In the genomic region with DNA sequence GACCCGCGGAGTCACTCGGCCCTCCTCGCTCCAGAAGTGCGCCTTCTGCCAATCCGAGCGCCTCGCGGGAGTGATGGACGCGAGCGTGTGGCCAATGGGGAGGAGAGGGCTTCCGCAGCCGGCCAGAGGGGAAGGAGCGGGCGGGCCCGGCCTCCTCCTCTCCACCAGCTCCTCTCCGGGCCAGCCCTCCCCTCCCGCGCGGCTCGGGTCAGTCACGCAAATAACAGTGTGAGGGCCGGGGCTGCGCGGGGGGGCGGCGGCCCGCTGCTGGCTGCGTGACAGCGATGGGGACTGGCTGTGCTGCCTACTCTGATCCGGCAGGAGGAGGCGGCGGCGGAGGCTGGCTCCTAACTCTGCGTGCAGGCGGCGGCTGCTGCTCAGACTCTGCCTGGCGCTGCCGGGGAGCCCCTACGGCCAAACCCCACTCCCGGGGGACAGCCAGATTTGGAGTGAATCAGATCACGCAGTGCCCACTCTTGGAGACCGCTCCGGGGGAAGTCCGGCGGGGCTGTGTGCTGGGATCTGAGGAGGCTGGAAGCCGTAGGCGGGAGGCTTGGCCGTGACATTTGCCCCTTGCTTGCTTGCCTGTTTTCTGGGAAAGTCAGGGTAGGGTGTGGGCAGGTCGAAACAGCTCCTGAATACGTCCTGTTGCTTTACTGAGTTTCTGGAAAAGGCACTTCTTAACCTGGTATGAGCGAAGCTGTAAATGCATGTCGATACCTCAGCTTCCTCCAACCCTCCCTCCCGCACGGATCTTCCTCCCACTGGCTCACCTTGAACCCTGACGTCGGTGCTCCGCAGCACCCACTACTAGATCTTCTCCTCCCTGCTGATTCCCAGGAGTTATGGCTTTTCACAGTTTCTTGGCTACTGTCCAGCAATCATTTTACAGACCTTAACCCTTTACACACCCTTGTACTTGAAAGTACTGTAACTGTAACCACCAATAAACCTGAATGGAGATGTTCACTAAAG, we compare ENCODE assay signal across 8 cellular contexts.
A peak's percentile ranks its signal among the peaks of the same experiment; 100 is the strongest.
DNase-seq lines count a peak whose midpoint lies in the region; ATAC-seq, FAIRE-seq and TF ChIP-seq lines count a peak whose summit lies in the region.

No MANE protein-coding gene starts in this region.

- DNase-seq in EH (ENCODE audit: low read depth), result peak; percentile 100
- DNase-seq in NCI-H82 treated with DMSO at 0.1 percent for 48 hours (lab: John Stamatoyannopoulos, UW; ENCODE audit: unreplicated experiment), result peak; percentile 73
- no peak for DNase-seq in heart right ventricle
- peak; percentile 48 to 99 (median 98) for DNase-seq in pancreas
- DNase-seq in amniotic stem cell (lab: John Stamatoyannopoulos, UW), result no peak

- H3K27ac ChIP-seq in adipose tissue (ENCODE audit: low read depth, low read length) (peak overlapping the region; percentile 85), heart right ventricle (peak overlapping the region; percentile 92 to 100 (median 97)), pancreas (peak overlapping the region; percentile 92 to 99 (median 96))

- WGBS in adipose tissue, 3 donors, result 1 to 2% (median 1%) methylated on average over 42 to 59 of the region's 59 CpGs
- WGBS in heart right ventricle, 2 donors, result 0 to 1% methylated on average over 41 to 59 of the region's 59 CpGs
- 0 to 1% methylated on average over 36 to 59 of the region's 59 CpGs for WGBS in pancreas, 2 donors

- no peaks in the 10 kb centered on the region for H3K36me3 ChIP-seq in heart right ventricle
- H3K36me3 ChIP-seq in pancreas, result no peaks in the 10 kb centered on the region

- no peak for FAIRE-seq in pancreas (lab: Jason Lieb, UNC)

- ATAC-seq in GM19395 (IDR thresholded peaks at IDR 0.05; ENCODE audit: unreplicated experiment) (peak; percentile 88), HG03432 (IDR thresholded peaks at IDR 0.05; ENCODE audit: unreplicated experiment) (peak; percentile 86), heart right ventricle (peak; percentile 90 to 98 (median 94)), pancreas (peak; percentile 82 to 92 (median 87))

- H3K4me1 ChIP-seq in heart right ventricle (peaks cover 0 to 34% (median 19%) of the 10 kb centered on the region in 9 donors), pancreas (peaks cover 0 to 17% (median 13%) of the 10 kb centered on the region in 3 donors)

- H3K9me3 ChIP-seq in heart right ventricle, result peaks cover 0 to 6% (median 0%) of the 10 kb centered on the region in 11 donors
- no peaks in the 10 kb centered on the region for H3K9me3 ChIP-seq in pancreas

- peak; percentile 30 to 68 (median 48) for TF ChIP-seq CTCF in heart right ventricle (IDR thresholded peaks at IDR 0.05)
- TF ChIP-seq CTCF in pancreas (IDR thresholded peaks at IDR 0.05), result peak in 3 of 4 donors; percentile 13 to 46 (median 29)

- intact Hi-C loops in heart right ventricle (cut with DNase I) (loop anchor here in 8 of 10 donors (1.0 to 5.0 kb wide), 15 partner anchors 15 to 229 kb away; a partner anchor contains a TSS), pancreas (cut with DNase I) (no loop called here)

- H3K4me3 ChIP-seq in heart right ventricle (peak overlapping the region; percentile 55 to 86 (median 72)), pancreas (peak overlapping the region; percentile 55 to 67 (median 60))

- no peaks in the 10 kb centered on the region for H3K27me3 ChIP-seq in heart right ventricle
- H3K27me3 ChIP-seq in pancreas, result no peaks in the 10 kb centered on the region

Comparison
In these comparisons a context has a peak if more than half of its experiments do, and no peak if none do; other contexts are left out.
1. DNase-seq: peak in EH (single experiment), NCI-H82 treated with DMSO at 0.1 percent for 48 hours (single experiment) and pancreas (6 of 6); none in heart right ventricle (0 of 2) and amniotic stem cell (single experiment).
2. intact Hi-C loops: an anchor here in heart right ventricle (1.0 to 5.0 kb wide); none called in pancreas.
3. Peak in every context shown above with its lines, with median percentiles within 50 percentile points of each other: ATAC-seq and H3K27ac ChIP-seq.